ENCODE assay signal across 19 cellular contexts in genomic region chr9:113989781-113990569, GRCh38.
DNase-seq lines count a peak whose midpoint lies in the region; ATAC-seq, FAIRE-seq and TF ChIP-seq lines count a peak whose summit lies in the region.
"Had no signal": no experiment of that assay in that cellular context is flagged by ENCODE, and none has a peak within 500 bp of the region (broad histone marks: within the 10 kb centered on the region; RNA-seq: fewer than 3 reads in every experiment).

No MANE protein-coding gene starts in this region.

- no peak overlapping the region for H3K4me3 ChIP-seq in kidney (ENCODE audit: low read length in 2 of 2)
- H3K4me3 ChIP-seq in neural progenitor cell = no peak overlapping the region
- H3K4me3 ChIP-seq: BLaER1, HAP-1, PC-9 had no signal

- H3K36me3 Mint-ChIP-seq in neural progenitor cell = peaks cover 24% of the 10 kb centered on the region

- H3K4me1 ChIP-seq in kidney (ENCODE audit: control insufficient read depth in 1 of 2, insufficient read depth in 1 of 2, low read depth in 1 of 2, low read length in 2 of 2) = peaks cover 30 to 38% of the 10 kb centered on the region in 2 donors
- no peaks in the 10 kb centered on the region for H3K4me1 ChIP-seq in neural progenitor cell
- H3K4me1 ChIP-seq: HAP-1 had no signal

- DNase-seq in cardiac septum (ENCODE audit: low spot score) (peak; percentile 66), left ventricle myocardium superior (no peak), kidney (peak; percentile 39), neural progenitor cell (ENCODE audit: low spot score) (no peak), SHP77 (lab: John Stamatoyannopoulos, UW) (no peak)
- DNase-seq: DMS79 treated with DMSO at 0.1 percent for 48 hours, KBM-7, NCI-H1048, NCI-H1436 treated with DMSO at 0.1 percent for 48 hours, NCI-H2029 treated with DMSO at 0.1 percent for 48 hours, NCI-H2171 treated with DMSO at 0.1 percent for 48 hours, NCI-H82, PC-9 had no signal

- no peaks in the 10 kb centered on the region for H3K9me3 Mint-ChIP-seq in neural progenitor cell

- no peak for FAIRE-seq in kidney (lab: Jason Lieb, UNC)

- H2AFZ ChIP-seq in neural progenitor cell (replicated peaks) = no peak overlapping the region
- H2AFZ ChIP-seq: PC-9 had no signal

- ATAC-seq in left ventricle myocardium superior = no peak
- no peak for ATAC-seq in GM18511 (IDR thresholded peaks at IDR 0.05; ENCODE audit: unreplicated experiment)
- no peak for ATAC-seq in GM18498 (IDR thresholded peaks at IDR 0.05; ENCODE audit: unreplicated experiment)
- no peak for ATAC-seq in activated CD4-positive, CD25-positive, alpha-beta regulatory T cell treated with anti-CD3 and anti-CD28 coated beads, Interleukin-2, amount 50 U/mL, for 24 hours

- intact Hi-C loops in cardiac septum (cut with DNase I) = loop anchor here (5.0 kb wide), 1 partner anchor 132 kb away; no protein-coding TSS in a partner anchor
- intact Hi-C loops in left ventricle myocardium superior (cut with micrococcal nuclease) = no loop called here
- intact Hi-C loops in kidney (cut with DNase I) = loop anchor here (5.0 to 10.0 kb wide), 2 partner anchors 115 to 183 kb away; partner anchors contain the start of gene ZNF618

- no peak overlapping the region for H3K4me2 ChIP-seq in neural progenitor cell
- H3K4me2 ChIP-seq: PC-9 had no signal

- H4K20me1 ChIP-seq in neural progenitor cell (ENCODE audit: low read depth) = peaks cover 43% of the 10 kb centered on the region

- H3K4me1 Mint-ChIP-seq in neural progenitor cell = peaks cover 17% of the 10 kb centered on the region

- H3K27me3 Mint-ChIP-seq in neural progenitor cell (ENCODE audit: insufficient read depth, low read depth) = peaks cover 2% of the 10 kb centered on the region

- no peaks in the 10 kb centered on the region for H3F3A ChIP-seq in neural progenitor cell (ENCODE audit: low read depth)

- H3K9ac ChIP-seq in kidney (ENCODE audit: low read length in 2 of 2) (no peak overlapping the region), neural progenitor cell (no peak overlapping the region)
- H3K9ac ChIP-seq: BLaER1 had no signal

- TF ChIP-seq CTCF in kidney (IDR thresholded peaks at IDR 0.05; ENCODE audit: borderline replicate concordance, extremely low read depth, insufficient read depth) (no peak), neural progenitor cell (IDR thresholded peaks at IDR 0.05) (no peak)

- H3K27me3 ChIP-seq in neural progenitor cell = no peaks in the 10 kb centered on the region
- H3K27me3 ChIP-seq: BLaER1 had no signal

- H3K79me2 ChIP-seq in neural progenitor cell (ENCODE audit: low read depth) = no peaks in the 10 kb centered on the region

- H3K27ac ChIP-seq in kidney (ENCODE audit: low read depth in 2 of 2, low read length in 2 of 2) (no peak overlapping the region), neural progenitor cell (no peak overlapping the region)
- H3K27ac ChIP-seq: HL-60, PC-9 had no signal

- H3K9me3 ChIP-seq in kidney (ENCODE audit: control insufficient read depth in 1 of 2, low read length in 2 of 2) = no peaks in the 10 kb centered on the region
- no peaks in the 10 kb centered on the region for H3K9me3 ChIP-seq in neural progenitor cell (ENCODE audit: low read depth)
- H3K9me3 ChIP-seq: BLaER1, HAP-1 had no signal

- H3K4me3 Mint-ChIP-seq in neural progenitor cell = no peak overlapping the region

- H3K36me3 ChIP-seq in kidney (ENCODE audit: control insufficient read depth in 1 of 2, insufficient read depth in 2 of 2, low read length in 2 of 2) (peaks cover 23 to 33% of the 10 kb centered on the region in 2 donors), neural progenitor cell (no peaks in the 10 kb centered on the region)

- H3K27ac Mint-ChIP-seq in neural progenitor cell = peak overlapping the region; percentile 35

Comparison
In these comparisons a context has a peak if more than half of its experiments do, and no peak if none do; other contexts are left out.
1. DNase-seq: peak in cardiac septum (single experiment) and kidney (single experiment); none in left ventricle myocardium superior (single experiment), neural progenitor cell (single experiment) and SHP77 (0 of 2).